Comparison of ENCODE assay signal across 13 cellular contexts in the genomic region with DNA sequence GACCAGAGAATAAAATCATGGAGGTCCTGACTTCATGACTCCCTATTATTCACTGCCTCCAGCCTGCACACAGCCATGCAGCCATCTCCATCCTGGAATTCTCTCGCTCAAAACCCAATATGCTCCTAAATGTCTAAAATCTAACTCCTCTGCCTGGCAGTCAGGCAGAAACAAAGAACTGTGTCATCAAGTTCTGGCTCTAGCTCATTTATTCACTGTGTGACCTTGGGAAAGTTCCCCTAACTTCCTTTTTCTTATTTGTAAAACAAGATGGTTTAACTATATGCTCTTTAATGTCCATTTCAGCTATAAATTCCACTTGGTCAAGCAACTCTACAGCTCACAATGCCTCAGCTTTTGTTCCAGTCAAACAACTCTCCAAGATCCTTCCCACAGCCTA. TPM values are rescaled to one million over a fixed set of nuclear protein-coding genes. Genes with fewer than 3 reads are reported as not detected.
A peak's percentile ranks its signal among the peaks of the same experiment; 100 is the strongest.
DNase-seq lines count a peak whose midpoint lies in the region; ATAC-seq and TF ChIP-seq lines count a peak whose summit lies in the region.
"Had no signal": no experiment of that assay in that cellular context is flagged by ENCODE, and none has a peak within 500 bp of the region (broad histone marks: within the 10 kb centered on the region; RNA-seq: fewer than 3 reads in every experiment).

No MANE protein-coding gene starts in this region.

- H3K4me1 ChIP-seq in CD4-positive, alpha-beta memory T cell (ENCODE audit: insufficient read depth, low read length) = peaks cover 40% of the 10 kb centered on the region
- peaks cover 15% of the 10 kb centered on the region for H3K4me1 ChIP-seq in Loucy (ENCODE audit: insufficient read depth, low read length, poor library complexity, severe bottlenecking)

- CTCF ChIA-PET in CD4-positive, alpha-beta memory T cell (lab: Charles Lee; ENCODE audit: partially characterized antibody) = interaction anchor here (0.6 to 1.5 kb wide), 4 partner anchors 22 to 98 kb away, joined by 3 to 5 read pairs (median 3); no protein-coding TSS in a partner anchor

- peaks cover 0 to 3% of the 10 kb centered on the region in 2 donors for H3K36me3 Mint-ChIP-seq in CD4-positive, alpha-beta memory T cell
- peaks cover 5% of the 10 kb centered on the region for H3K36me3 Mint-ChIP-seq in nephron (ENCODE audit: low read depth)
- no peaks in the 10 kb centered on the region for H3K36me3 Mint-ChIP-seq in HFFc6 (ENCODE audit: low read depth)

- H3K27me3 ChIP-seq in CD4-positive, alpha-beta memory T cell (ENCODE audit: insufficient read depth, low read length) = no peaks in the 10 kb centered on the region
- no peaks in the 10 kb centered on the region for H3K27me3 ChIP-seq in Loucy (ENCODE audit: insufficient read depth, low read length, poor library complexity, severe bottlenecking)
- H3K27me3 ChIP-seq: gastroesophageal sphincter, suprapubic skin had no signal

- DNase-seq in CD4-positive, alpha-beta memory T cell = no peak
- peak; percentile 34 for DNase-seq in dermis blood vessel endothelial cell
- DNase-seq in NCI-H748 (lab: John Stamatoyannopoulos, UW; ENCODE audit: unreplicated experiment) = no peak
- DNase-seq in HFFc6 = no peak
- DNase-seq: activated gamma-delta T cell treated with Interleukin-2 at 50 U/mL for 16 hours; central memory CD4-positive, alpha-beta T cell; NCI-H2081; SIG-M5 had no signal

- no peak overlapping the region for H3K9ac ChIP-seq in Loucy (ENCODE audit: low read depth, low read length, poor library complexity, severe bottlenecking)

- no peak for ATAC-seq in HG03342 (IDR thresholded peaks at IDR 0.05; ENCODE audit: unreplicated experiment)
- ATAC-seq: gastroesophageal sphincter had no signal

- H3K27ac ChIP-seq in CD4-positive, alpha-beta memory T cell (ENCODE audit: low read depth, low read length) = no peak overlapping the region
- H3K27ac ChIP-seq: gastroesophageal sphincter, suprapubic skin had no signal

- no peak overlapping the region for H3K4me3 ChIP-seq in CD4-positive, alpha-beta memory T cell (ENCODE audit: low read length in 2 of 2)
- H3K4me3 ChIP-seq in Loucy (ENCODE audit: low read length, poor library complexity, severe bottlenecking) = no peak overlapping the region
- H3K4me3 ChIP-seq: gastroesophageal sphincter, suprapubic skin had no signal

- H3K9me3 ChIP-seq in CD4-positive, alpha-beta memory T cell (ENCODE audit: control insufficient read depth in 1 of 2, low read length in 2 of 2) = no peaks in the 10 kb centered on the region
- no peaks in the 10 kb centered on the region for H3K9me3 ChIP-seq in Loucy (ENCODE audit: insufficient read depth, low read depth, low read length)
- H3K9me3 ChIP-seq: gastroesophageal sphincter, suprapubic skin had no signal

- TF ChIP-seq CTCF in Loucy (conservative IDR thresholded peaks at IDR 0.05; ENCODE audit: low read length) (no peak), nephron (IDR thresholded peaks at IDR 0.05; ENCODE audit: unreplicated experiment in 3 of 3) (no peak), HFFc6 (IDR thresholded peaks at IDR 0.05) (no peak)

- H3K79me2 ChIP-seq in Loucy (ENCODE audit: insufficient read depth, low read length) = peaks cover 72% of the 10 kb centered on the region

- peak overlapping the region in 2 of 8 donors; percentile 6 to 33 for H3K4me3 Mint-ChIP-seq in CD4-positive, alpha-beta memory T cell
- H3K4me3 Mint-ChIP-seq in nephron (no peak overlapping the region), HFFc6 (no peak overlapping the region)

- intact Hi-C loops in CD4-positive, alpha-beta memory T cell (cut with micrococcal nuclease) = no loop called here

- no peaks in the 10 kb centered on the region for H3K36me3 ChIP-seq in CD4-positive, alpha-beta memory T cell (ENCODE audit: insufficient read depth, low read length)
- H3K36me3 ChIP-seq in Loucy (ENCODE audit: insufficient read depth, low read length) = no peaks in the 10 kb centered on the region; the same call in 1 of the 2 replicates
- H3K36me3 ChIP-seq: gastroesophageal sphincter, suprapubic skin had no signal

- peak overlapping the region; percentile 8 for H3K4me2 ChIP-seq in Loucy (ENCODE audit: low read depth, low read length, poor library complexity, severe bottlenecking)

- H3F3A ChIP-seq in Loucy (ENCODE audit: low read depth) = no peaks in the 10 kb centered on the region

- no peaks in the 10 kb centered on the region for H3K27me3 Mint-ChIP-seq in CD4-positive, alpha-beta memory T cell
- H3K27me3 Mint-ChIP-seq in nephron (ENCODE audit: low read depth) = peaks cover 6% of the 10 kb centered on the region
- H3K27me3 Mint-ChIP-seq in HFFc6 (ENCODE audit: insufficient read depth) = no peaks in the 10 kb centered on the region

- peaks cover 28 to 50% (median 40%) of the 10 kb centered on the region in 4 donors for H3K4me1 Mint-ChIP-seq in CD4-positive, alpha-beta memory T cell
- H3K4me1 Mint-ChIP-seq in nephron = no peaks in the 10 kb centered on the region
- H3K4me1 Mint-ChIP-seq in HFFc6 (ENCODE audit: low read depth) = peaks cover under 1% of the 10 kb centered on the region; the same call in 1 of the 2 replicates

- H3K9me2 ChIP-seq in Loucy (replicated peaks; ENCODE audit: low read depth, low read length) = no peaks in the 10 kb centered on the region

- peak overlapping the region in 6 of 7 donors; percentile 11 to 75 (median 68) for H3K27ac Mint-ChIP-seq in CD4-positive, alpha-beta memory T cell
- peak overlapping the region in 2 of 3 experiments; percentile 30 to 71 for H3K27ac Mint-ChIP-seq in nephron
- H3K27ac Mint-ChIP-seq in HFFc6 = no peak overlapping the region

- H2AFZ ChIP-seq in Loucy (ENCODE audit: low read length) = no peak overlapping the region

- peaks cover 20% of the 10 kb centered on the region for H4K20me1 ChIP-seq in Loucy (ENCODE audit: insufficient read depth, low read length, poor library complexity, severe bottlenecking)

- H3K9me3 Mint-ChIP-seq in CD4-positive, alpha-beta memory T cell = no peaks in the 10 kb centered on the region
- H3K9me3 Mint-ChIP-seq in nephron (no peaks in the 10 kb centered on the region), HFFc6 (no peaks in the 10 kb centered on the region)

- POLR2A ChIA-PET in CD4-positive, alpha-beta memory T cell (lab: Charles Lee; ENCODE audit: partially characterized antibody) = interaction anchor here (1.6 kb wide), 1 partner anchor 16 kb away, joined by 4 read pairs; a partner anchor contains a TSS

RNA-seq across cellular contexts. Expression of a gene that starts 16.6 kb away (rescaled TPM):
- total RNA-seq in CD4-positive, alpha-beta memory T cell = 10 to 100 TPM; 44.8 to 52.1 TPM
- polyA plus RNA-seq in CD4-positive, alpha-beta memory T cell = 10 to 100 TPM; 14.4 to 23.9 TPM
- total RNA-seq in dermis blood vessel endothelial cell = 16.7 and 33.4 TPM in 2 replicates
- 10 to 100 TPM; 12.6 to 18.3 (median 15.8) TPM for total RNA-seq in HFFc6 (2021; fragmentation: NEBNext Ultra II Directional; extraction: Animal tissue kit (Norgen Biotek cat#: 25700))
